Comparison of ENCODE assay signal across 2 cellular contexts in the genomic region with DNA sequence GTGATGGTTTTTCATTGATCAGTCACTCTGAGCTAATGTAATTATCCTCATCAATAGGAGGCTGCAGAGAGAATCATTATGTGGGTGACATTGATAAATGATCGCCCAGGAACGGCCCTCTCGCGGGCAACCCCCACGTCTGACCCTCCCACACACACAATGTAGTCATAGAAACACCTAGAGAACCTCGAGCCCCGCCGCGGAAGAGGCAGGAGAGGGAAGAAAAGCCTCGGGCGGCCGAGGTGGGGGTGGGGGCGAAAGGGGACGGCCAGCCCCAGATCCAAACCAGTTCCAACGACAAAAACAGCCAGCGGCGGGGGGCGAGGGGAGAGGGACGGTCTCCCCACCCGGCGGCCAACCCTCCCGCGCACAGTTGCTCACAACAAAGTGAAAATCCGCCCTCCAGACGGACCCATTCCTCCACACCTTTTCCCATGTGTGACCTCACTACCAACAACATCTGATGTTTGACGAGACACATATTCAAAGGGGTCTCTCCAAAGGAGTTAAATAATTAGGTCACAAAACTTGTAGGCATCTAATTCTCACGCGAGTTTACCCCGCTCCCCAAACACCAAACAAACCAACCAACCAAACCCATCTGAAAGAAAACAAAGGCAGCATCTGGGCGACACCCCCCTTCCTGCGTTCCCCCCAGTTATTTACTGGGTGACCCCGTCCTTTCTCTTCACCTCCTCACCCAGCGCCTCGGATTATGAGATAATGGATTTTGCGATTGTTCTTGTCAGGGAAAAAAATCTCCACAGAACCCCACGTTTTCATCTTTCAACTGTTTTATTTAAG.
TF ChIP-seq lines count a peak whose summit lies in the region.

No MANE protein-coding gene starts in this region.

TF ChIP-seq in HEK293, 187 proteins besides CTCF, POLR2A, EP300 and RAD21 (continued from another document and continues in another):
- no peak for TF ChIP-seq ZNF571 (tag by site-specific recombination; IDR thresholded peaks at IDR 0.05)
- TF ChIP-seq SP2 (tag by site-specific recombination; IDR thresholded peaks at IDR 0.05): peak; percentile 39; the same call in 1 of the 2 replicates
- TF ChIP-seq ZNF701 (tag by site-specific recombination; IDR thresholded peaks at IDR 0.05): no peak
- TF ChIP-seq PRDM10 (tag by site-specific recombination; IDR thresholded peaks at IDR 0.05): peak; percentile 74; the same call in 1 of the 2 replicates
- TF ChIP-seq ZNF10 (tag by site-specific recombination; IDR thresholded peaks at IDR 0.05): no peak
- TF ChIP-seq, protein P1, sequence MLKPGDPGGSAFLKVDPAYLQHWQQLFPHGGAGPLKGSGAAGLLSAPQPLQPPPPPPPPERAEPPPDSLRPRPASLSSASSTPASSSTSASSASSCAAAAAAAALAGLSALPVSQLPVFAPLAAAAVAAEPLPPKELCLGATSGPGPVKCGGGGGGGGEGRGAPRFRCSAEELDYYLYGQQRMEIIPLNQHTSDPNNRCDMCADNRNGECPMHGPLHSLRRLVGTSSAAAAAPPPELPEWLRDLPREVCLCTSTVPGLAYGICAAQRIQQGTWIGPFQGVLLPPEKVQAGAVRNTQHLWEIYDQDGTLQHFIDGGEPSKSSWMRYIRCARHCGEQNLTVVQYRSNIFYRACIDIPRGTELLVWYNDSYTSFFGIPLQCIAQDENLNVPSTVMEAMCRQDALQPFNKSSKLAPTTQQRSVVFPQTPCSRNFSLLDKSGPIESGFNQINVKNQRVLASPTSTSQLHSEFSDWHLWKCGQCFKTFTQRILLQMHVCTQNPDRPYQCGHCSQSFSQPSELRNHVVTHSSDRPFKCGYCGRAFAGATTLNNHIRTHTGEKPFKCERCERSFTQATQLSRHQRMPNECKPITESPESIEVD (tag by site-specific recombination; IDR thresholded peaks at IDR 0.05): no peak
- TF ChIP-seq ZNF692 (tag by site-specific recombination; IDR thresholded peaks at IDR 0.05): no peak
- peak; percentile 21; the same call in 1 of the 2 replicates for TF ChIP-seq ZNF398 (tag by site-specific recombination; IDR thresholded peaks at IDR 0.05)
- TF ChIP-seq GLIS1 (tag by site-specific recombination; IDR thresholded peaks at IDR 0.05): 0 out of 2 replicates have a peak, but pooled peaks have one; percentile 10
- TF ChIP-seq GFI1B (tag by site-specific recombination; IDR thresholded peaks at IDR 0.05): no peak
- 0 out of 2 replicates have a peak, but pooled peaks have one; percentile 18 for TF ChIP-seq ZNF600 (tag by site-specific recombination; IDR thresholded peaks at IDR 0.05)
- TF ChIP-seq ZNF335 (tag by site-specific recombination; conservative IDR thresholded peaks at IDR 0.05): 0 out of 2 replicates have a peak, but pooled peaks have one; percentile 34
- 0 out of 2 replicates have a peak, but pooled peaks have one; percentile 36 for TF ChIP-seq EGR2 (tag by site-specific recombination; IDR thresholded peaks at IDR 0.05; ENCODE audit: low read depth)
- TF ChIP-seq ZFHX2 (tag by site-specific recombination; conservative IDR thresholded peaks at IDR 0.05): 0 out of 2 replicates have a peak, but pooled peaks have one; percentile 39
- no peak for TF ChIP-seq WT1 (tag by site-specific recombination; IDR thresholded peaks at IDR 0.05)
- peak; percentile 31; the same call in 1 of the 2 replicates for TF ChIP-seq ZNF341 (tag by site-specific recombination; IDR thresholded peaks at IDR 0.05; ENCODE audit: low read depth)

TF ChIP-seq in K562, 482 proteins besides CTCF, POLR2A, EP300 and RAD21 (continued from another document and continues in another):
- TF ChIP-seq ZBTB7A (IDR thresholded peaks at IDR 0.05; ENCODE audit: borderline replicate concordance, control insufficient read depth, low read depth, low read length): no peak
- no peak for TF ChIP-seq KAT2B (IDR thresholded peaks at IDR 0.05; ENCODE audit: low read depth, low read length)
- TF ChIP-seq, protein P2, sequence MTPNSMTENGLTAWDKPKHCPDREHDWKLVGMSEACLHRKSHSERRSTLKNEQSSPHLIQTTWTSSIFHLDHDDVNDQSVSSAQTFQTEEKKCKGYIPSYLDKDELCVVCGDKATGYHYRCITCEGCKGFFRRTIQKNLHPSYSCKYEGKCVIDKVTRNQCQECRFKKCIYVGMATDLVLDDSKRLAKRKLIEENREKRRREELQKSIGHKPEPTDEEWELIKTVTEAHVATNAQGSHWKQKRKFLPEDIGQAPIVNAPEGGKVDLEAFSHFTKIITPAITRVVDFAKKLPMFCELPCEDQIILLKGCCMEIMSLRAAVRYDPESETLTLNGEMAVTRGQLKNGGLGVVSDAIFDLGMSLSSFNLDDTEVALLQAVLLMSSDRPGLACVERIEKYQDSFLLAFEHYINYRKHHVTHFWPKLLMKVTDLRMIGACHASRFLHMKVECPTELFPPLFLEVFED (CRISPR knock-in tag; conservative IDR thresholded peaks at IDR 0.05): no peak
- TF ChIP-seq, protein P3, sequence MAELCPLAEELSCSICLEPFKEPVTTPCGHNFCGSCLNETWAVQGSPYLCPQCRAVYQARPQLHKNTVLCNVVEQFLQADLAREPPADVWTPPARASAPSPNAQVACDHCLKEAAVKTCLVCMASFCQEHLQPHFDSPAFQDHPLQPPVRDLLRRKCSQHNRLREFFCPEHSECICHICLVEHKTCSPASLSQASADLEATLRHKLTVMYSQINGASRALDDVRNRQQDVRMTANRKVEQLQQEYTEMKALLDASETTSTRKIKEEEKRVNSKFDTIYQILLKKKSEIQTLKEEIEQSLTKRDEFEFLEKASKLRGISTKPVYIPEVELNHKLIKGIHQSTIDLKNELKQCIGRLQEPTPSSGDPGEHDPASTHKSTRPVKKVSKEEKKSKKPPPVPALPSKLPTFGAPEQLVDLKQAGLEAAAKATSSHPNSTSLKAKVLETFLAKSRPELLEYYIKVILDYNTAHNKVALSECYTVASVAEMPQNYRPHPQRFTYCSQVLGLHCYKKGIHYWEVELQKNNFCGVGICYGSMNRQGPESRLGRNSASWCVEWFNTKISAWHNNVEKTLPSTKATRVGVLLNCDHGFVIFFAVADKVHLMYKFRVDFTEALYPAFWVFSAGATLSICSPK (IDR thresholded peaks at IDR 0.05; ENCODE audit: borderline replicate concordance): no peak
- no peak for TF ChIP-seq ZNF586 (CRISPR knock-in tag; conservative IDR thresholded peaks at IDR 0.05)
- TF ChIP-seq HNRNPL (IDR thresholded peaks at IDR 0.05; ENCODE audit: low read depth, low read length): no peak
- TF ChIP-seq ZNF140 (CRISPR knock-in tag; IDR thresholded peaks at IDR 0.05): no peak
- TF ChIP-seq ZKSCAN8 (CRISPR knock-in tag; IDR thresholded peaks at IDR 0.05): no peak
- TF ChIP-seq, protein P4, sequence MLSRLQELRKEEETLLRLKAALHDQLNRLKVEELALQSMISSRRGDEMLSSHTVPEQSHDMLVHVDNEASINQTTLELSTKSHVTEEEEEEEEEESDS (CRISPR knock-in tag; IDR thresholded peaks at IDR 0.05): no peak
- no peak for TF ChIP-seq NFYB (IDR thresholded peaks at IDR 0.05; ENCODE audit: extremely low read depth, insufficient read length)
- TF ChIP-seq MTA2 (IDR thresholded peaks at IDR 0.05; ENCODE audit: low read depth): no peak
- TF ChIP-seq, protein P5, sequence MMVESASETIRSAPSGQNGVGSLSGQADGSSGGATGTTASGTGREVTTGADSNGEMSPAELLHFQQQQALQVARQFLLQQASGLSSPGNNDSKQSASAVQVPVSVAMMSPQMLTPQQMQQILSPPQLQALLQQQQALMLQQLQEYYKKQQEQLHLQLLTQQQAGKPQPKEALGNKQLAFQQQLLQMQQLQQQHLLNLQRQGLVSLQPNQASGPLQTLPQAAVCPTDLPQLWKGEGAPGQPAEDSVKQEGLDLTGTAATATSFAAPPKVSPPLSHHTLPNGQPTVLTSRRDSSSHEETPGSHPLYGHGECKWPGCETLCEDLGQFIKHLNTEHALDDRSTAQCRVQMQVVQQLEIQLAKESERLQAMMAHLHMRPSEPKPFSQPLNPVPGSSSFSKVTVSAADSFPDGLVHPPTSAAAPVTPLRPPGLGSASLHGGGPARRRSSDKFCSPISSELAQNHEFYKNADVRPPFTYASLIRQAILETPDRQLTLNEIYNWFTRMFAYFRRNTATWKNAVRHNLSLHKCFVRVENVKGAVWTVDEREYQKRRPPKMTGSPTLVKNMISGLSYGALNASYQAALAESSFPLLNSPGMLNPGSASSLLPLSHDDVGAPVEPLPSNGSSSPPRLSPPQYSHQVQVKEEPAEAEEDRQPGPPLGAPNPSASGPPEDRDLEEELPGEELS (CRISPR knock-in tag; IDR thresholded peaks at IDR 0.05; ENCODE audit: borderline replicate concordance): no peak
- no peak for TF ChIP-seq FOSL1 (tag; conservative IDR thresholded peaks at IDR 0.05)
- TF ChIP-seq RFX1 (IDR thresholded peaks at IDR 0.05): peak; percentile 72
- no peak for TF ChIP-seq PRMT5 (CRISPR knock-in tag; IDR thresholded peaks at IDR 0.05)
- no peak for TF ChIP-seq SIX5 (IDR thresholded peaks at IDR 0.05; ENCODE audit: borderline replicate concordance in 1 of 2, insufficient read depth in 1 of 2, low read depth in 1 of 2, low read length in 2 of 2)
- no peak for TF ChIP-seq POLR2B (IDR thresholded peaks at IDR 0.05; ENCODE audit: low read depth, partially characterized antibody)
- no peak for TF ChIP-seq ATF4 (CRISPR knock-in tag; IDR thresholded peaks at IDR 0.05)
- TF ChIP-seq E2F4 (CRISPR knock-in tag; IDR thresholded peaks at IDR 0.05; ENCODE audit: low read depth): no peak
- no peak for TF ChIP-seq ZNF280B (CRISPR knock-in tag; IDR thresholded peaks at IDR 0.05)
- TF ChIP-seq PBX2 (CRISPR knock-in tag; IDR thresholded peaks at IDR 0.05; ENCODE audit: low read depth): 0 out of 2 replicates have a peak, but pooled peaks have one; percentile 25
- peak; percentile 69 for TF ChIP-seq PBX2 (tag; conservative IDR thresholded peaks at IDR 0.05; ENCODE audit: low read depth)
- no peak for TF ChIP-seq BRCA1 (IDR thresholded peaks at IDR 0.05)
- TF ChIP-seq BRCA1 (CRISPR knock-in tag; IDR thresholded peaks at IDR 0.05): no peak
- TF ChIP-seq ILF3 (IDR thresholded peaks at IDR 0.05; ENCODE audit: borderline replicate concordance): no peak
- TF ChIP-seq ZC3H4 (CRISPR knock-in tag; IDR thresholded peaks at IDR 0.05; ENCODE audit: borderline replicate concordance): no peak
- no peak for TF ChIP-seq MCM5 (IDR thresholded peaks at IDR 0.05; ENCODE audit: low read depth)
- TF ChIP-seq THAP7 (CRISPR knock-in tag; IDR thresholded peaks at IDR 0.05): no peak
- no peak for TF ChIP-seq KLF10 (CRISPR knock-in tag; IDR thresholded peaks at IDR 0.05)
- TF ChIP-seq ZFP36 (IDR thresholded peaks at IDR 0.05; ENCODE audit: low read depth, low read length, partially characterized antibody): no peak
- no peak for TF ChIP-seq ZNF431 (CRISPR knock-in tag; IDR thresholded peaks at IDR 0.05)
